In the genomic region with DNA sequence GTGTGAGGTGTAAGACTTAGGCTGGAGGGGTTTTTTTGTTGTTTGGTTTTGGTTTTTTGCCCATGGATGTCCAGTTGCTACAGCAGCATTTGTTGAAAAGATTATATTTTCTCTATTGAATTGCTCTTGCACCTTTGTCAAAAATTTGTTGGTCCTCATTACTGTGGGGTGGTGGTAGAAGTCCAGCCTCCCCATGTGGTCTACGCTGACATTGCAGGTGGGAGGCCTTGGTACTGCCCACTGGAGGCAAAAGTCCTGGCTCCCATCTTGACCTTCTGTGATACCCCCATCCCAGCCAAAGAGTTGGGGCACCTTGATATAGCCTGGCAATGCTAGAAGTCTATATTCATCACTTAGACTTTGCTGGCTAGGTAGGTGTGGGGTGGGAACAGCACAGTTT, we compare ENCODE assay signal across 22 cellular contexts. TPM values are rescaled to one million over a fixed set of nuclear protein-coding genes. Genes with fewer than 3 reads are reported as not detected.
DNase-seq lines count a peak whose midpoint lies in the region; ATAC-seq and TF ChIP-seq lines count a peak whose summit lies in the region.
"Had no signal": no experiment of that assay in that cellular context is flagged by ENCODE, and none has a peak within 500 bp of the region (broad histone marks: within the 10 kb centered on the region; RNA-seq: fewer than 3 reads in every experiment).

No MANE protein-coding gene starts in this region.

- H3K9ac ChIP-seq in Loucy (ENCODE audit: low read depth, low read length, poor library complexity, severe bottlenecking): no peak overlapping the region
- H3K9ac ChIP-seq in mesendoderm (ENCODE audit: low read length): no peak overlapping the region

- no peak overlapping the region for H2BK5ac ChIP-seq in mesendoderm (ENCODE audit: low read length)

- H2AFZ ChIP-seq in Loucy (ENCODE audit: low read length): no peak overlapping the region
- H2AFZ ChIP-seq: hepatocyte had no signal

- H3K4ac ChIP-seq in mesendoderm (ENCODE audit: low read depth, low read length): no peak overlapping the region

- no peak overlapping the region for H2BK15ac ChIP-seq in mesendoderm (replicated peaks; ENCODE audit: low read depth)

- H3K18ac ChIP-seq in mesendoderm (ENCODE audit: low read length): no peak overlapping the region

- TF ChIP-seq CTCF in GM06990 (IDR thresholded peaks at IDR 0.05; ENCODE audit: insufficient read depth, low read length, poor library complexity, severe bottlenecking) (peak; percentile 31), Loucy (conservative IDR thresholded peaks at IDR 0.05; ENCODE audit: low read length) (peak; percentile 59), chondrocyte (IDR thresholded peaks at IDR 0.05) (peak; percentile 18), GM10266 (IDR thresholded peaks at IDR 0.05; ENCODE audit: control insufficient read depth, insufficient read depth, low read depth, missing control alignments) (no peak)

- H3K4me2 ChIP-seq in Loucy (ENCODE audit: low read depth, low read length, poor library complexity, severe bottlenecking) (no peak overlapping the region), mesendoderm (ENCODE audit: low read length) (no peak overlapping the region)
- H3K4me2 ChIP-seq: hepatocyte had no signal

- no peak overlapping the region for H4K5ac ChIP-seq in mesendoderm (ENCODE audit: low read length)

- no peak overlapping the region for H4K8ac ChIP-seq in mesendoderm (ENCODE audit: low read depth, low read length)

- H3K79me2 ChIP-seq in Loucy (ENCODE audit: insufficient read depth, low read length) (no peaks in the 10 kb centered on the region), mesendoderm (ENCODE audit: control insufficient read depth, insufficient read depth, low read length) (no peaks in the 10 kb centered on the region)
- H3K79me2 ChIP-seq: hepatocyte had no signal

- peaks cover 9% of the 10 kb centered on the region for H3K9me3 Mint-ChIP-seq in chondrocyte (ENCODE audit: low read depth)
- H3K9me3 Mint-ChIP-seq: dendritic cell treated with granulocyte-macrophage colony-stimulating factor and Interleukin-4, amounts not matched to agents 40 ng/mL and 50 ng/mL, for 4 days had no signal

- peaks cover 10% of the 10 kb centered on the region for H3K27me3 Mint-ChIP-seq in chondrocyte (ENCODE audit: low read depth)

- H3K9me2 ChIP-seq in Loucy (replicated peaks; ENCODE audit: low read depth, low read length): no peaks in the 10 kb centered on the region

- H3K4me3 ChIP-seq in GM06990 (replicated peaks; ENCODE audit: low read depth, low read length) (no peak overlapping the region), Loucy (ENCODE audit: low read length, poor library complexity, severe bottlenecking) (no peak overlapping the region), mesendoderm (ENCODE audit: low read length) (no peak overlapping the region)
- H3K4me3 ChIP-seq: esophagus squamous epithelium, hepatocyte, mucosa of descending colon had no signal

- H3K4me3 Mint-ChIP-seq in chondrocyte (ENCODE audit: unreplicated experiment): no peak overlapping the region
- H3K4me3 Mint-ChIP-seq: activated CD8-positive, alpha-beta memory T cell treated with anti-CD3 and anti-CD28 coated beads, Interleukin-2, amount 10 ng/mL, durations not matched to agents 7 days and 5 days; dendritic cell treated with granulocyte-macrophage colony-stimulating factor and Interleukin-4, amounts not matched to agents 40 ng/mL and 50 ng/mL, for 4 days; stimulated activated naive CD8-positive, alpha-beta T cell treated with anti-CD3 and anti-CD28 coated beads, Interleukin-15, amount 100 ng/mL, for 72 hours; T-cell had no signal

- peaks cover 4% of the 10 kb centered on the region; the same call in 1 of the 2 replicates for H3K27me3 ChIP-seq in GM06990 (replicated peaks; ENCODE audit: control insufficient read depth, insufficient read depth, low read length)
- peaks cover 3% of the 10 kb centered on the region for H3K27me3 ChIP-seq in Loucy (ENCODE audit: insufficient read depth, low read length, poor library complexity, severe bottlenecking)
- H3K27me3 ChIP-seq in mesendoderm (ENCODE audit: insufficient read depth, low read length, poor library complexity): peaks cover 11% of the 10 kb centered on the region

- no peaks in the 10 kb centered on the region for H3K79me1 ChIP-seq in mesendoderm (ENCODE audit: low read length)

- no peak overlapping the region for H3K23ac ChIP-seq in mesendoderm (ENCODE audit: low read length)

- DNase-seq in GM06990 (ENCODE audit: extremely low read depth, insufficient read length) (no peak), chondrocyte (ENCODE audit: low spot score) (no peak), mesendoderm (peak; percentile 30), GM10266 (ENCODE audit: extremely low spot score) (no peak), RPMI8226 (no peak), occipital lobe (lab: John Stamatoyannopoulos, UW) (no peak)
- DNase-seq: activated CD4-positive, CD25-positive, alpha-beta regulatory T cell treated with anti-CD3 and anti-CD28 coated beads, Interleukin-2, amount 50 U/mL, for 72 hours; activated CD8-positive, alpha-beta memory T cell treated with anti-CD3 and anti-CD28 coated beads, Interleukin-2, amount 10 ng/mL, durations not matched to agents 7 days and 5 days; activated gamma-delta T cell treated with Interleukin-2 at 50 U/mL for 16 hours; anterior cingulate cortex; esophagus squamous epithelium; mucosa of descending colon; NCI-H2081; NCI-H526; nucleus accumbens; stimulated activated CD4-positive, alpha-beta T cell treated with anti-CD3 and anti-CD28 coated beads, Interleukin-12 subunit alpha, Interleukin-12 subunit beta, amount 100 ng/mL, for 4 hours; stimulated activated naive CD8-positive, alpha-beta T cell treated with anti-CD3 and anti-CD28 coated beads, Interleukin-15, amount 100 ng/mL, for 72 hours; T-cell had no signal

- no peak overlapping the region for H2AK5ac ChIP-seq in mesendoderm (ENCODE audit: low read length)

- ATAC-seq in HG02798 (IDR thresholded peaks at IDR 0.05; ENCODE audit: poor library complexity, unreplicated experiment): no peak
- ATAC-seq: activated CD8-positive, alpha-beta memory T cell treated with anti-CD3 and anti-CD28 coated beads, Interleukin-2, amount 10 ng/mL, durations not matched to agents 7 days and 5 days; mucosa of descending colon; stimulated activated naive CD8-positive, alpha-beta T cell treated with anti-CD3 and anti-CD28 coated beads, Interleukin-15, amount 100 ng/mL, for 72 hours; T-cell had no signal

- no peaks in the 10 kb centered on the region for H3K9me3 ChIP-seq in Loucy (ENCODE audit: insufficient read depth, low read depth, low read length)
- H3K9me3 ChIP-seq: esophagus squamous epithelium, mucosa of descending colon had no signal

- no peak overlapping the region for H3K56ac ChIP-seq in mesendoderm (ENCODE audit: low read length)

- H2BK120ac ChIP-seq in mesendoderm (ENCODE audit: low read depth, low read length): no peak overlapping the region

- no CpG with 5 or more reads among the region's 1 CpG for WGBS in mesendoderm (ENCODE audit: extremely low coverage, insufficient coverage, low lambda C conversion rate)

- H3K4me1 ChIP-seq in Loucy (ENCODE audit: insufficient read depth, low read length, poor library complexity, severe bottlenecking) (no peaks in the 10 kb centered on the region), mesendoderm (ENCODE audit: control insufficient read depth, low read depth, low read length) (no peaks in the 10 kb centered on the region)

- H3K4me1 Mint-ChIP-seq in chondrocyte (ENCODE audit: low read depth): peaks cover 4% of the 10 kb centered on the region

- H4K20me1 ChIP-seq in Loucy (ENCODE audit: insufficient read depth, low read length, poor library complexity, severe bottlenecking): no peaks in the 10 kb centered on the region

- H3K27ac ChIP-seq in mesendoderm (ENCODE audit: low read depth, low read length): no peak overlapping the region
- H3K27ac ChIP-seq: esophagus squamous epithelium, hepatocyte had no signal

- no peaks in the 10 kb centered on the region for H3K36me3 ChIP-seq in GM06990 (ENCODE audit: control insufficient read depth, insufficient read depth, low read length)
- no peaks in the 10 kb centered on the region for H3K36me3 ChIP-seq in Loucy (ENCODE audit: insufficient read depth, low read length)
- H3K36me3 ChIP-seq in mesendoderm (ENCODE audit: control insufficient read depth, insufficient read depth, low read length): no peaks in the 10 kb centered on the region
- H3K36me3 ChIP-seq: esophagus squamous epithelium had no signal

- no peaks in the 10 kb centered on the region for H3F3A ChIP-seq in Loucy (ENCODE audit: low read depth)

- H3K27ac Mint-ChIP-seq in chondrocyte (ENCODE audit: unreplicated experiment): no peak overlapping the region
- H3K27ac Mint-ChIP-seq: activated CD8-positive, alpha-beta memory T cell treated with anti-CD3 and anti-CD28 coated beads, Interleukin-2, amount 10 ng/mL, durations not matched to agents 7 days and 5 days; dendritic cell treated with granulocyte-macrophage colony-stimulating factor and Interleukin-4, amounts not matched to agents 40 ng/mL and 50 ng/mL, for 4 days; stimulated activated naive CD8-positive, alpha-beta T cell treated with anti-CD3 and anti-CD28 coated beads, Interleukin-15, amount 100 ng/mL, for 72 hours; T-cell had no signal

- peaks cover 3% of the 10 kb centered on the region for H3K36me3 Mint-ChIP-seq in chondrocyte (ENCODE audit: low read depth)
- H3K36me3 Mint-ChIP-seq: T-cell had no signal

RNA-seq across cellular contexts. Expression of gene RAB6B, which starts 5.4 kb away (rescaled TPM):
- 16.2 to 29.6 TPM (median 25.7 TPM) in 3 replicates for total RNA-seq in chondrocyte
- 2.0 TPM for polyA plus RNA-seq in mesendoderm (2013, experiment 1 of 2)
- polyA plus RNA-seq in mesendoderm (2013, experiment 2 of 2): 2.7 TPM
- 52.6 TPM for total RNA-seq in occipital lobe
